12 cellular contexts compared by ENCODE assay signal in genomic region chr16:11836653-11837244, GRCh38. TPM values are rescaled to one million over a fixed set of nuclear protein-coding genes. Genes with fewer than 3 reads are reported as not detected.
DNase-seq lines count a peak whose midpoint lies in the region; ATAC-seq and TF ChIP-seq lines count a peak whose summit lies in the region.
"Had no signal": no experiment of that assay in that cellular context is flagged by ENCODE, and none has a peak within 500 bp of the region (broad histone marks: within the 10 kb centered on the region; RNA-seq: fewer than 3 reads in every experiment).

No MANE protein-coding gene starts in this region.

- H3K27me3 Mint-ChIP-seq in activated naive CD8-positive, alpha-beta T cell treated with anti-CD3 and anti-CD28 coated beads, Interleukin-2, amount 10 ng/mL, durations not matched to agents 7 days and 5 days, result no peaks in the 10 kb centered on the region
- no peaks in the 10 kb centered on the region for H3K27me3 Mint-ChIP-seq in activated naive CD8-positive, alpha-beta T cell treated with anti-CD3 and anti-CD28 coated beads for 36 hours
- H3K27me3 Mint-ChIP-seq: B cell; natural killer cell treated with Interleukin-12 subunit alpha and Interleukin-12 subunit beta and Interleukin-15 and Interleukin-18, amount 100 ng/mL, for 72 hours had no signal

- peaks cover 0 to 35% (median 12%) of the 10 kb centered on the region in 4 donors for H3K4me1 ChIP-seq in tibial artery
- H3K4me1 ChIP-seq: gastroesophageal sphincter had no signal

- no peak overlapping the region for H3K4me3 Mint-ChIP-seq in activated naive CD8-positive, alpha-beta T cell treated with anti-CD3 and anti-CD28 coated beads, Interleukin-2, amount 10 ng/mL, durations not matched to agents 7 days and 5 days
- H3K4me3 Mint-ChIP-seq in activated naive CD8-positive, alpha-beta T cell treated with anti-CD3 and anti-CD28 coated beads for 36 hours, result no peak overlapping the region
- H3K4me3 Mint-ChIP-seq: B cell; natural killer cell treated with Interleukin-12 subunit alpha and Interleukin-12 subunit beta and Interleukin-15 and Interleukin-18, amount 100 ng/mL, for 72 hours had no signal

- H3K4me1 Mint-ChIP-seq in activated naive CD8-positive, alpha-beta T cell treated with anti-CD3 and anti-CD28 coated beads, Interleukin-2, amount 10 ng/mL, durations not matched to agents 7 days and 5 days, result no peaks in the 10 kb centered on the region
- no peaks in the 10 kb centered on the region for H3K4me1 Mint-ChIP-seq in activated naive CD8-positive, alpha-beta T cell treated with anti-CD3 and anti-CD28 coated beads for 36 hours
- H3K4me1 Mint-ChIP-seq: B cell had no signal

- POLR2A ChIA-PET in activated naive CD8-positive, alpha-beta T cell treated with anti-CD3 and anti-CD28 coated beads, Interleukin-2, amount 10 ng/mL, durations not matched to agents 7 days and 5 days (lab: Charles Lee), result interaction anchor here (1.6 kb wide), 1 partner anchor 39 kb away, joined by 3 read pairs; the partner anchor contains the start of gene ZC3H7A

- WGBS in lower leg skin, 2 donors, result 84 to 85% methylated on average over 6 of the region's 6 CpGs

- TF ChIP-seq CTCF in tibial artery (IDR thresholded peaks at IDR 0.05), result no peak
- no peak for TF ChIP-seq CTCF in lower leg skin (IDR thresholded peaks at IDR 0.05)

- H3K27me3 ChIP-seq in tibial artery, result no peaks in the 10 kb centered on the region
- H3K27me3 ChIP-seq: gastroesophageal sphincter had no signal

- H3K36me3 ChIP-seq in tibial artery, result peaks cover 46 to 61% (median 54%) of the 10 kb centered on the region in 3 donors

- H3K9me3 ChIP-seq in tibial artery, result no peaks in the 10 kb centered on the region
- H3K9me3 ChIP-seq: gastroesophageal sphincter had no signal

- DNase-seq in activated naive CD8-positive, alpha-beta T cell treated with anti-CD3 and anti-CD28 coated beads, Interleukin-2, amount 10 ng/mL, durations not matched to agents 7 days and 5 days, result peak; percentile 2
- DNase-seq in activated naive CD8-positive, alpha-beta T cell treated with anti-CD3 and anti-CD28 coated beads for 36 hours, result no peak
- peak; percentile 53 for DNase-seq in glomerular visceral epithelial cell (ENCODE audit: extremely low spot score)
- DNase-seq in tibial artery, result peak in 1 of 2 donors; percentile 9
- no peak for DNase-seq in lower leg skin (ENCODE audit: low spot score in 2 of 2)
- no peak for DNase-seq in cerebellum (ENCODE audit: low spot score)
- DNase-seq: NCI-H345 had no signal

- intact Hi-C loops in tibial artery (cut with DNase I; ENCODE audit: low total_unique reads) (no loop called here), lower leg skin (cut with DNase I; ENCODE audit: low total_unique reads) (no loop called here)

- H3K36me3 Mint-ChIP-seq in activated naive CD8-positive, alpha-beta T cell treated with anti-CD3 and anti-CD28 coated beads, Interleukin-2, amount 10 ng/mL, durations not matched to agents 7 days and 5 days, result peaks cover 17% of the 10 kb centered on the region
- peaks cover 30% of the 10 kb centered on the region for H3K36me3 Mint-ChIP-seq in activated naive CD8-positive, alpha-beta T cell treated with anti-CD3 and anti-CD28 coated beads for 36 hours

- peak overlapping the region; percentile 31 to 62 for H3K27ac ChIP-seq in tibial artery
- H3K27ac ChIP-seq: gastroesophageal sphincter had no signal

- ATAC-seq in activated naive CD8-positive, alpha-beta T cell treated with anti-CD3 and anti-CD28 coated beads, Interleukin-2, amount 10 ng/mL, durations not matched to agents 7 days and 5 days (ENCODE audit: low read depth), result no peak
- ATAC-seq in SK-N-SH treated with all-trans-retinoic acid at 6 μM for 48 hours, result peak; percentile 80
- no peak for ATAC-seq in GM19455 (IDR thresholded peaks at IDR 0.05; ENCODE audit: unreplicated experiment)
- ATAC-seq: gastroesophageal sphincter; natural killer cell treated with Interleukin-12 subunit alpha and Interleukin-12 subunit beta and Interleukin-15 and Interleukin-18, amount 100 ng/mL, for 72 hours had no signal

- H3K4me3 ChIP-seq in tibial artery (no peak overlapping the region), lower leg skin (ENCODE audit: low read depth, poor library complexity, severe bottlenecking) (no peak overlapping the region)
- H3K4me3 ChIP-seq: gastroesophageal sphincter had no signal

- no peak for TF ChIP-seq POLR2A in lower leg skin (IDR thresholded peaks at IDR 0.05)

- no peak overlapping the region for H3K27ac Mint-ChIP-seq in activated naive CD8-positive, alpha-beta T cell treated with anti-CD3 and anti-CD28 coated beads, Interleukin-2, amount 10 ng/mL, durations not matched to agents 7 days and 5 days
- H3K27ac Mint-ChIP-seq in activated naive CD8-positive, alpha-beta T cell treated with anti-CD3 and anti-CD28 coated beads for 36 hours, result no peak overlapping the region
- H3K27ac Mint-ChIP-seq: B cell; natural killer cell treated with Interleukin-12 subunit alpha and Interleukin-12 subunit beta and Interleukin-15 and Interleukin-18, amount 100 ng/mL, for 72 hours had no signal

- H3K9me3 Mint-ChIP-seq in activated naive CD8-positive, alpha-beta T cell treated with anti-CD3 and anti-CD28 coated beads, Interleukin-2, amount 10 ng/mL, durations not matched to agents 7 days and 5 days, result no peaks in the 10 kb centered on the region
- H3K9me3 Mint-ChIP-seq in activated naive CD8-positive, alpha-beta T cell treated with anti-CD3 and anti-CD28 coated beads for 36 hours, result no peaks in the 10 kb centered on the region
- H3K9me3 Mint-ChIP-seq: natural killer cell treated with Interleukin-12 subunit alpha and Interleukin-12 subunit beta and Interleukin-15 and Interleukin-18, amount 100 ng/mL, for 72 hours had no signal

TF ChIP-seq in SK-N-SH treated with all-trans-retinoic acid at 6 μM for 48 hours, 23 proteins besides CTCF, POLR2A, EP300 and RAD21:
- no peak for TF ChIP-seq ZC3H10 (CRISPR knock-in tag; IDR thresholded peaks at IDR 0.05)
- TF ChIP-seq TOX (CRISPR knock-in tag; IDR thresholded peaks at IDR 0.05; ENCODE audit: borderline replicate concordance), result 0 out of 2 replicates have a peak, but pooled peaks have one; percentile 31
- TF ChIP-seq CSRNP3 (CRISPR knock-in tag; IDR thresholded peaks at IDR 0.05), result no peak

RNA-seq across cellular contexts. Expression of gene RSL1D1, which starts 14.6 kb away (rescaled TPM):
- total RNA-seq in activated naive CD8-positive, alpha-beta T cell treated with anti-CD3 and anti-CD28 coated beads, Interleukin-2, amount 10 ng/mL, durations not matched to agents 7 days and 5 days, result 100 to 1,000 TPM; 159 to 165 TPM
- 100 to 1,000 TPM; 434 to 441 TPM for total RNA-seq in activated naive CD8-positive, alpha-beta T cell treated with anti-CD3 and anti-CD28 coated beads for 36 hours
- total RNA-seq in lower leg skin (100 to 1,000 TPM; 105 to 245 (median 166) TPM), cerebellum (55.4 TPM)

RNA-seq across cellular contexts. Expression of gene ZC3H7A, which starts 39.7 kb away (rescaled TPM):
- 10 to 100 TPM; 73.1 to 82.5 TPM for total RNA-seq in activated naive CD8-positive, alpha-beta T cell treated with anti-CD3 and anti-CD28 coated beads, Interleukin-2, amount 10 ng/mL, durations not matched to agents 7 days and 5 days
- 10 to 100 TPM; 54.1 to 57.9 TPM for total RNA-seq in activated naive CD8-positive, alpha-beta T cell treated with anti-CD3 and anti-CD28 coated beads for 36 hours
- total RNA-seq in lower leg skin, result 10 to 100 TPM; 22.0 to 46.6 (median 31.3) TPM
- 75.3 TPM for total RNA-seq in cerebellum

Comparison
In these comparisons a context has a peak if more than half of its experiments do, and no peak if none do; other contexts are left out.
1. DNase-seq: peak in activated naive CD8-positive, alpha-beta T cell treated with anti-CD3 and anti-CD28 coated beads, Interleukin-2, amount 10 ng/mL, durations not matched to agents 7 days and 5 days (single experiment) and glomerular visceral epithelial cell (single experiment); none in activated naive CD8-positive, alpha-beta T cell treated with anti-CD3 and anti-CD28 coated beads for 36 hours (single experiment), lower leg skin (0 of 2) and cerebellum (single experiment).